In genomic region chr11:121800240-121800639, GRCh38 we compare ENCODE assay signal across 29 cellular contexts.
DNase-seq lines count a peak whose midpoint lies in the region; ATAC-seq and TF ChIP-seq lines count a peak whose summit lies in the region.
"Had no signal": no experiment of that assay in that cellular context is flagged by ENCODE, and none has a peak within 500 bp of the region (broad histone marks: within the 10 kb centered on the region; RNA-seq: fewer than 3 reads in every experiment).

No MANE protein-coding gene starts in this region.

- ATAC-seq in GM23338: no peak
- ATAC-seq in sciatic nerve: peak; percentile 11
- ATAC-seq in right cardiac atrium: no peak
- ATAC-seq: A549; esophagus mucosa; SK-N-SH treated with all-trans-retinoic acid at 6 μM for 48 hours; stimulated activated naive CD8-positive, alpha-beta T cell treated with anti-CD3 and anti-CD28 coated beads, Interleukin-15, Interleukin-2, amounts not matched to agents 100 U/mL and 50 U/mL, for 24 hours; upper lobe of right lung had no signal

- CTCF ChIA-PET in Calu3 (lab: Charles Lee): no interaction called here

- peak overlapping the region; percentile 63 for H3K4me2 ChIP-seq in GM23338
- H3K4me2 ChIP-seq: A549 had no signal

- no peaks in the 10 kb centered on the region for H3K79me2 ChIP-seq in GM23338 (replicated peaks; ENCODE audit: insufficient read depth)

- H3K4me1 ChIP-seq in GM23338 (ENCODE audit: insufficient read depth): peaks cover 34% of the 10 kb centered on the region
- H3K4me1 ChIP-seq in right cardiac atrium (ENCODE audit: control insufficient read depth, insufficient read depth, low read length): no peaks in the 10 kb centered on the region
- H3K4me1 ChIP-seq: A549, upper lobe of right lung had no signal

- TF ChIP-seq CTCF in GM23338 (conservative IDR thresholded peaks at IDR 0.05; ENCODE audit: low read depth in 2 of 2): no peak
- no peak for TF ChIP-seq CTCF in Calu3 (IDR thresholded peaks at IDR 0.05; ENCODE audit: unreplicated experiment)

- H3K4me3 Mint-ChIP-seq in GM23338 (peak overlapping the region; percentile 46), Calu3 (ENCODE audit: low read depth, unreplicated experiment) (no peak overlapping the region)
- H3K4me3 Mint-ChIP-seq: activated naive CD8-positive, alpha-beta T cell treated with anti-CD3 and anti-CD28 coated beads for 36 hours; B cell had no signal

- H3K9me2 ChIP-seq in GM23338 (ENCODE audit: insufficient read depth): 0 out of 2 replicates have a peak, but pooled peaks cover 4% of the 10 kb centered on the region

- H3K36me3 Mint-ChIP-seq in GM23338 (ENCODE audit: low read depth) (peaks cover 29% of the 10 kb centered on the region), Calu3 (ENCODE audit: insufficient read depth, unreplicated experiment) (no peaks in the 10 kb centered on the region)
- H3K36me3 Mint-ChIP-seq: activated naive CD8-positive, alpha-beta T cell treated with anti-CD3 and anti-CD28 coated beads for 36 hours had no signal

- H4K20me1 ChIP-seq in GM23338 (replicated peaks; ENCODE audit: insufficient read depth): no peaks in the 10 kb centered on the region

- no peaks in the 10 kb centered on the region for H3K27me3 ChIP-seq in GM23338 (ENCODE audit: insufficient read depth)
- no peaks in the 10 kb centered on the region for H3K27me3 ChIP-seq in right cardiac atrium (ENCODE audit: control insufficient read depth, insufficient read depth)
- H3K27me3 ChIP-seq: ovary, sigmoid colon, upper lobe of right lung had no signal

- no peaks in the 10 kb centered on the region for H3K9me3 ChIP-seq in right cardiac atrium (ENCODE audit: control insufficient read depth, low read length)
- H3K9me3 ChIP-seq: A549, ovary, upper lobe of right lung had no signal

- H3K27ac ChIP-seq in GM23338 (ENCODE audit: low read depth) (peak overlapping the region; percentile 99), caudate nucleus (ENCODE audit: low read depth, low read length) (peak overlapping the region; percentile 4), right cardiac atrium (ENCODE audit: low read length) (no peak overlapping the region)
- H3K27ac ChIP-seq: A549, upper lobe of right lung had no signal

- DNase-seq in GM23338 (ENCODE audit: low spot score) (peak; percentile 7), caudate nucleus (lab: John Stamatoyannopoulos, UW) (no peak), left kidney (ENCODE audit: low read depth, low spot score) (peak; percentile 35), sciatic nerve (ENCODE audit: low spot score) (no peak), inferior parietal cortex (ENCODE audit: extremely low spot score) (no peak), Calu3 (no peak), right cardiac atrium (no peak), amygdala (lab: John Stamatoyannopoulos, UW) (no peak)
- DNase-seq: activated CD4-positive, alpha-beta T cell treated with anti-CD3 and anti-CD28 coated beads, Interleukin-2, amount 50 U/mL, for 4 hours; activated CD8-positive, alpha-beta memory T cell treated with anti-CD3 and anti-CD28 coated beads, Interleukin-2, amount 50 U/mL, for 4 hours; activated naive CD8-positive, alpha-beta T cell treated with anti-CD3 and anti-CD28 coated beads for 36 hours; effector memory CD4-positive, alpha-beta T cell; GDM1; KBM-7; mammary epithelial cell; MM.1S; NCI-H1436; NCI-H2107; NCI-H446; OCI-M1; sigmoid colon; stimulated activated CD4-positive, alpha-beta T cell treated with anti-CD3 and anti-CD28 coated beads, Interleukin-15, amount 100 ng/mL, for 24 hours; stimulated activated naive CD8-positive, alpha-beta T cell treated with anti-CD3 and anti-CD28 coated beads, Interleukin-15, Interleukin-2, amounts not matched to agents 100 U/mL and 50 U/mL, for 24 hours; upper lobe of right lung had no signal

- H3K9me3 Mint-ChIP-seq in GM23338: peaks cover 27% of the 10 kb centered on the region
- peaks cover 2% of the 10 kb centered on the region for H3K9me3 Mint-ChIP-seq in Calu3 (ENCODE audit: low read depth, unreplicated experiment)
- H3K9me3 Mint-ChIP-seq: activated naive CD8-positive, alpha-beta T cell treated with anti-CD3 and anti-CD28 coated beads for 36 hours had no signal

- BruUV-seq in Calu3 (replicated peaks; lab: Mats Ljungman, UMichigan): no TSS peak

- no peak overlapping the region for H2AFZ ChIP-seq in GM23338

- H3K4me1 Mint-ChIP-seq in GM23338 (peaks cover 44% of the 10 kb centered on the region), Calu3 (ENCODE audit: low read depth, unreplicated experiment) (no peaks in the 10 kb centered on the region)
- H3K4me1 Mint-ChIP-seq: activated naive CD8-positive, alpha-beta T cell treated with anti-CD3 and anti-CD28 coated beads for 36 hours; B cell had no signal

- H3K36me3 ChIP-seq in GM23338 (ENCODE audit: insufficient read depth): 0 out of 2 replicates have a peak, but pooled peaks cover 7% of the 10 kb centered on the region
- H3K36me3 ChIP-seq: ovary, sigmoid colon, upper lobe of right lung had no signal

- H3K27me3 Mint-ChIP-seq in GM23338 (ENCODE audit: insufficient read depth, low read depth, poor library complexity) (peaks cover 3% of the 10 kb centered on the region), Calu3 (ENCODE audit: unreplicated experiment) (peaks cover 28% of the 10 kb centered on the region)

- intact Hi-C loops in sciatic nerve (cut with DNase I): no loop called here
- intact Hi-C loops in Calu3 (cut with micrococcal nuclease; ENCODE audit: unreplicated experiment): no loop called here
- intact Hi-C loops in right cardiac atrium (cut with DNase I): no loop called here

- H3K27ac Mint-ChIP-seq in GM23338: peak overlapping the region; percentile 98
- H3K27ac Mint-ChIP-seq in Calu3 (ENCODE audit: unreplicated experiment): no peak overlapping the region
- H3K27ac Mint-ChIP-seq: activated naive CD8-positive, alpha-beta T cell treated with anti-CD3 and anti-CD28 coated beads for 36 hours; B cell had no signal

- H3K4me3 ChIP-seq in GM23338 (peak overlapping the region; percentile 29), right cardiac atrium (ENCODE audit: low read length) (no peak overlapping the region)
- H3K4me3 ChIP-seq: A549, ovary, sigmoid colon, upper lobe of right lung had no signal

- H3F3A ChIP-seq in GM23338 (replicated peaks; ENCODE audit: low read depth): peaks cover 26% of the 10 kb centered on the region

TF ChIP-seq in GM23338, 12 proteins besides CTCF, POLR2A, EP300 and RAD21 (continues in another document):
- no peak for TF ChIP-seq CREB1 (CRISPR knock-in tag; IDR thresholded peaks at IDR 0.05; ENCODE audit: low read depth)
- no peak for TF ChIP-seq NANOG (IDR thresholded peaks at IDR 0.05; ENCODE audit: borderline replicate concordance)
- TF ChIP-seq EZH2phosphoT487 (IDR thresholded peaks at IDR 0.05; ENCODE audit: unreplicated experiment): no peak
- TF ChIP-seq POLR2AphosphoS5 (IDR thresholded peaks at IDR 0.05; ENCODE audit: low read depth): no peak
- no peak for TF ChIP-seq EZH2 (IDR thresholded peaks at IDR 0.05; ENCODE audit: low read depth, unreplicated experiment)
- TF ChIP-seq STAT1 (IDR thresholded peaks at IDR 0.05; ENCODE audit: unreplicated experiment): no peak
- TF ChIP-seq, protein P1, sequence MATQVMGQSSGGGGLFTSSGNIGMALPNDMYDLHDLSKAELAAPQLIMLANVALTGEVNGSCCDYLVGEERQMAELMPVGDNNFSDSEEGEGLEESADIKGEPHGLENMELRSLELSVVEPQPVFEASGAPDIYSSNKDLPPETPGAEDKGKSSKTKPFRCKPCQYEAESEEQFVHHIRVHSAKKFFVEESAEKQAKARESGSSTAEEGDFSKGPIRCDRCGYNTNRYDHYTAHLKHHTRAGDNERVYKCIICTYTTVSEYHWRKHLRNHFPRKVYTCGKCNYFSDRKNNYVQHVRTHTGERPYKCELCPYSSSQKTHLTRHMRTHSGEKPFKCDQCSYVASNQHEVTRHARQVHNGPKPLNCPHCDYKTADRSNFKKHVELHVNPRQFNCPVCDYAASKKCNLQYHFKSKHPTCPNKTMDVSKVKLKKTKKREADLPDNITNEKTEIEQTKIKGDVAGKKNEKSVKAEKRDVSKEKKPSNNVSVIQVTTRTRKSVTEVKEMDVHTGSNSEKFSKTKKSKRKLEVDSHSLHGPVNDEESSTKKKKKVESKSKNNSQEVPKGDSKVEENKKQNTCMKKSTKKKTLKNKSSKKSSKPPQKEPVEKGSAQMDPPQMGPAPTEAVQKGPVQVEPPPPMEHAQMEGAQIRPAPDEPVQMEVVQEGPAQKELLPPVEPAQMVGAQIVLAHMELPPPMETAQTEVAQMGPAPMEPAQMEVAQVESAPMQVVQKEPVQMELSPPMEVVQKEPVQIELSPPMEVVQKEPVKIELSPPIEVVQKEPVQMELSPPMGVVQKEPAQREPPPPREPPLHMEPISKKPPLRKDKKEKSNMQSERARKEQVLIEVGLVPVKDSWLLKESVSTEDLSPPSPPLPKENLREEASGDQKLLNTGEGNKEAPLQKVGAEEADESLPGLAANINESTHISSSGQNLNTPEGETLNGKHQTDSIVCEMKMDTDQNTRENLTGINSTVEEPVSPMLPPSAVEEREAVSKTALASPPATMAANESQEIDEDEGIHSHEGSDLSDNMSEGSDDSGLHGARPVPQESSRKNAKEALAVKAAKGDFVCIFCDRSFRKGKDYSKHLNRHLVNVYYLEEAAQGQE (IDR thresholded peaks at IDR 0.05; ENCODE audit: unreplicated experiment): no peak
- no peak for TF ChIP-seq ETS1 (IDR thresholded peaks at IDR 0.05)

Comparison
In these comparisons a context has a peak if more than half of its experiments do, and no peak if none do; other contexts are left out.
1. DNase-seq: peak in GM23338 (single experiment) and left kidney (single experiment); none in caudate nucleus (0 of 61), sciatic nerve (single experiment), inferior parietal cortex (single experiment), Calu3 (single experiment), right cardiac atrium (0 of 3) and amygdala (0 of 56).